ENCODE assay signal across 1 cellular context in the genomic region with DNA sequence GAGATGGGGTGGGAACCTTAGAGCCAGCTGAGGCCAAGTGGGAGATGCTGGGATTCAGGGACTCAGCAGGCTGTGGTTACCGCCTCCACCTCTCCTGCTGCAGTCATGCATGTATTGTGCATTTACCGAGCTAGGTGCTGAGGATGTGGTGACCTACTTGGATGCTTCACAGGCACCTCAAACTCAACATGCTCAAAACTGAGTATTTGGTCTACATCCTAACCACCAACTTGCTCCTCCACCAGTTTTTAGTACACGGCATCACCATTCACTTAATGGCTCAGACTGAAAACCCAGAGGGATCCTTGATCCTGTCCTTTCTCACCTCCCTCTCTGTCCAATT.
TF ChIP-seq lines count a peak whose summit lies in the region.

No MANE protein-coding gene starts in this region.

TF ChIP-seq in IMR-90, 13 proteins besides CTCF, POLR2A, EP300 and RAD21:
- TF ChIP-seq FOS (IDR thresholded peaks at IDR 0.05; ENCODE audit: low read depth, low read length) (no peak), BHLHE40 (IDR thresholded peaks at IDR 0.05; ENCODE audit: low read depth, low read length) (no peak), MXI1 (IDR thresholded peaks at IDR 0.05; ENCODE audit: borderline replicate concordance, low read depth, low read length) (no peak), SMC3 (IDR thresholded peaks at IDR 0.05; ENCODE audit: low read depth, low read length) (no peak)
- TF ChIP-seq, protein P1, sequence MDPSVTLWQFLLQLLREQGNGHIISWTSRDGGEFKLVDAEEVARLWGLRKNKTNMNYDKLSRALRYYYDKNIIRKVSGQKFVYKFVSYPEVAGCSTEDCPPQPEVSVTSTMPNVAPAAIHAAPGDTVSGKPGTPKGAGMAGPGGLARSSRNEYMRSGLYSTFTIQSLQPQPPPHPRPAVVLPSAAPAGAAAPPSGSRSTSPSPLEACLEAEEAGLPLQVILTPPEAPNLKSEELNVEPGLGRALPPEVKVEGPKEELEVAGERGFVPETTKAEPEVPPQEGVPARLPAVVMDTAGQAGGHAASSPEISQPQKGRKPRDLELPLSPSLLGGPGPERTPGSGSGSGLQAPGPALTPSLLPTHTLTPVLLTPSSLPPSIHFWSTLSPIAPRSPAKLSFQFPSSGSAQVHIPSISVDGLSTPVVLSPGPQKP (IDR thresholded peaks at IDR 0.05; ENCODE audit: borderline replicate concordance, low read depth, low read length): no peak
